8 cellular contexts compared by ENCODE assay signal in the genomic region with DNA sequence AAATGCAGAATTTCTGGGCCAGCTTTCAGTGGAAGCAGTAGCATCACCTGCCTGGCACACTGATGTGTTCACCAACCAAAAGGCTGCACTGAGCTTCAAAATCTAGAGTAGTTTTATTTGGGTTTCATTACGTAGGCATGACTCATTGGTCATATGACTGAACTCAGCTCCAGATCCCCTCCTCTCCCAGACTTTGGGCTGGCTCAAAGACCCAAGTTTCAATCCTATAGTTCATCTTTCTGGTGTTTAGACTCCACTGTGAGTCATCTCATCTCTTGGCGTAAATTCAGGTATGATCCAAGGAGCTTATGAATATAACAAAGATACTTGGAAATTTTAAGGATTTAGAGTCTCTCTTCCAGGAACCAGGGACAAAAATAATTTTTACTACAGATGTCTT. TPM values are rescaled to one million over a fixed set of nuclear protein-coding genes. Genes with fewer than 3 reads are reported as not detected.
DNase-seq lines count a peak whose midpoint lies in the region; ATAC-seq and TF ChIP-seq lines count a peak whose summit lies in the region.

No MANE protein-coding gene starts in this region.

- peaks cover 28% of the 10 kb centered on the region for H3K36me3 Mint-ChIP-seq in activated CD4-positive, alpha-beta T cell treated with anti-CD3 and anti-CD28 coated beads, Interleukin-2, amount 10 ng/mL, durations not matched to agents 24 days and 14 days (ENCODE audit: low read depth)

- no peaks in the 10 kb centered on the region for H3K9me3 Mint-ChIP-seq in activated CD4-positive, alpha-beta T cell treated with anti-CD3 and anti-CD28 coated beads, Interleukin-2, amount 10 ng/mL, durations not matched to agents 24 days and 14 days

- no peak overlapping the region for H3K4me3 ChIP-seq in fibroblast of villous mesenchyme (ENCODE audit: low read depth, low read length)

- intact Hi-C loops in activated CD4-positive, alpha-beta T cell treated with anti-CD3 and anti-CD28 coated beads, Interleukin-2, amount 10 ng/mL, durations not matched to agents 24 days and 14 days (cut with micrococcal nuclease): no loop called here

- H3K4me3 Mint-ChIP-seq in activated CD4-positive, alpha-beta T cell treated with anti-CD3 and anti-CD28 coated beads, Interleukin-2, amount 10 ng/mL, durations not matched to agents 24 days and 14 days: no peak overlapping the region

- peak overlapping the region; percentile 27 for H3K27ac Mint-ChIP-seq in activated CD4-positive, alpha-beta T cell treated with anti-CD3 and anti-CD28 coated beads, Interleukin-2, amount 10 ng/mL, durations not matched to agents 24 days and 14 days

- ATAC-seq in stimulated activated naive CD8-positive, alpha-beta T cell treated with anti-CD3 and anti-CD28 coated beads, Interleukin-15, Interleukin-2, amounts not matched to agents 100 U/mL and 50 U/mL, for 24 hours: peak; percentile 77
- ATAC-seq in GM21367 (IDR thresholded peaks at IDR 0.05; ENCODE audit: unreplicated experiment): no peak
- ATAC-seq in HG02884 (IDR thresholded peaks at IDR 0.05; ENCODE audit: unreplicated experiment): no peak

- TF ChIP-seq CTCF in fibroblast of villous mesenchyme (IDR thresholded peaks at IDR 0.05; ENCODE audit: insufficient read depth, low read depth, low read length): no peak

- no peak for DNase-seq in activated CD4-positive, alpha-beta T cell treated with anti-CD3 and anti-CD28 coated beads, Interleukin-2, amount 10 ng/mL, durations not matched to agents 24 days and 14 days
- no peak for DNase-seq in activated CD4-positive, alpha-beta T cell treated with anti-CD3 and anti-CD28 coated beads for 1 hour
- DNase-seq in RPMI7951 (ENCODE audit: low read depth) (peak; percentile 90), fibroblast of villous mesenchyme (ENCODE audit: low read depth) (peak; percentile 97), DMS114 treated with DMSO at 0.1 percent for 48 hours (lab: John Stamatoyannopoulos, UW; ENCODE audit: unreplicated experiment) (no peak)
- peak; percentile 10 for DNase-seq in stimulated activated naive CD8-positive, alpha-beta T cell treated with anti-CD3 and anti-CD28 coated beads, Interleukin-15, Interleukin-2, amounts not matched to agents 100 U/mL and 50 U/mL, for 24 hours

- peaks cover 7% of the 10 kb centered on the region for H3K4me1 Mint-ChIP-seq in activated CD4-positive, alpha-beta T cell treated with anti-CD3 and anti-CD28 coated beads, Interleukin-2, amount 10 ng/mL, durations not matched to agents 24 days and 14 days

- H3K27me3 Mint-ChIP-seq in activated CD4-positive, alpha-beta T cell treated with anti-CD3 and anti-CD28 coated beads, Interleukin-2, amount 10 ng/mL, durations not matched to agents 24 days and 14 days: no peaks in the 10 kb centered on the region

RNA-seq across cellular contexts. Expression of a gene that starts 17.7 kb away (rescaled TPM):
- 12.9 and 13.4 TPM in 2 replicates for total RNA-seq in activated CD4-positive, alpha-beta T cell treated with anti-CD3 and anti-CD28 coated beads, Interleukin-2, amount 10 ng/mL, durations not matched to agents 24 days and 14 days
- 10.2 and 13.2 TPM in 2 replicates for total RNA-seq in RPMI7951 (2014; rRNA removed; shearing (Covaris generic))
- 13.5 and 24.2 TPM in 2 replicates for total RNA-seq in fibroblast of villous mesenchyme

Comparison
In these comparisons a context has a peak if more than half of its experiments do, and no peak if none do; other contexts are left out.
1. DNase-seq: peak in RPMI7951 (single experiment), fibroblast of villous mesenchyme (single experiment) and stimulated activated naive CD8-positive, alpha-beta T cell treated with anti-CD3 and anti-CD28 coated beads, Interleukin-15, Interleukin-2, amounts not matched to agents 100 U/mL and 50 U/mL, for 24 hours (single experiment); none in activated CD4-positive, alpha-beta T cell treated with anti-CD3 and anti-CD28 coated beads, Interleukin-2, amount 10 ng/mL, durations not matched to agents 24 days and 14 days (single experiment), activated CD4-positive, alpha-beta T cell treated with anti-CD3 and anti-CD28 coated beads for 1 hour (single experiment) and DMS114 treated with DMSO at 0.1 percent for 48 hours (single experiment).